In genomic region chr5:159749146-159749545, GRCh38 we compare ENCODE assay signal across 15 cellular contexts.
A peak's percentile ranks its signal among the peaks of the same experiment; 100 is the strongest.
DNase-seq lines count a peak whose midpoint lies in the region; ATAC-seq and TF ChIP-seq lines count a peak whose summit lies in the region.
"Had no signal": no experiment of that assay in that cellular context is flagged by ENCODE, and none has a peak within 500 bp of the region (broad histone marks: within the 10 kb centered on the region; RNA-seq: fewer than 3 reads in every experiment).

No MANE protein-coding gene starts in this region.

- POLR2A ChIA-PET in PC-3 (lab: Charles Lee; ENCODE audit: unreplicated experiment), result no interaction called here

- H3K9ac ChIP-seq in PC-3 (ENCODE audit: low read length), result no peak overlapping the region

- no peaks in the 10 kb centered on the region for H3K27me3 ChIP-seq in PC-3 (ENCODE audit: low read length)
- H3K27me3 ChIP-seq in thoracic aorta (replicated peaks; ENCODE audit: insufficient read depth), result no peaks in the 10 kb centered on the region

- no TSS peak for BruUV-seq in PC-3 (replicated peaks; lab: Mats Ljungman, UMichigan)

- DNase-seq in NCI-H82 (lab: John Stamatoyannopoulos, UW), result peak; percentile 45
- no peak for DNase-seq in NCI-H82 treated with DMSO at 0.1 percent for 48 hours (lab: John Stamatoyannopoulos, UW; ENCODE audit: unreplicated experiment)
- DNase-seq in PC-3, result peak; percentile 81
- DNase-seq in epithelial cell of esophagus (ENCODE audit: low read depth), result peak; percentile 29
- no peak for DNase-seq in thoracic aorta (ENCODE audit: low spot score)
- no peak for DNase-seq in activated CD4-positive, CD25-positive, alpha-beta regulatory T cell (lab: John Stamatoyannopoulos, UW)
- DNase-seq: CD4-positive, alpha-beta memory T cell; DMS79 treated with DMSO at 0.1 percent for 48 hours; NCI-H1048; NCI-H146; NCI-H2081 treated with DMSO at 0.1 percent for 48 hours; NCI-H524 treated with DMSO at 0.1 percent for 48 hours had no signal

- peaks cover 8% of the 10 kb centered on the region; the same call in 1 of the 2 replicates for H3K36me3 ChIP-seq in PC-3 (ENCODE audit: low read depth, low read length)
- H3K36me3 ChIP-seq in thoracic aorta, result no peaks in the 10 kb centered on the region

- no peak overlapping the region for H2AFZ ChIP-seq in PC-3 (ENCODE audit: low read length)

- H3K4me1 ChIP-seq in PC-3 (ENCODE audit: insufficient read depth, low read length), result peaks cover 41% of the 10 kb centered on the region
- peaks cover 17 to 40% of the 10 kb centered on the region in 2 donors for H3K4me1 ChIP-seq in thoracic aorta (ENCODE audit: control insufficient read depth in 1 of 2, low read depth in 2 of 2)

- intact Hi-C loops in PC-3 (cut with micrococcal nuclease), result loop anchor here (1.0 kb wide), 1 partner anchor 13 kb away; no protein-coding TSS in a partner anchor

- TF ChIP-seq CTCF in PC-3 (conservative IDR thresholded peaks at IDR 0.05; ENCODE audit: low read depth, low read length) (no peak), epithelial cell of esophagus (IDR thresholded peaks at IDR 0.05; ENCODE audit: insufficient read depth, low read depth, low read length, missing control alignments) (no peak), thoracic aorta (IDR thresholded peaks at IDR 0.05) (no peak)

- H3K4me3 ChIP-seq in PC-3 (ENCODE audit: low read length), result no peak overlapping the region
- H3K4me3 ChIP-seq in epithelial cell of esophagus (ENCODE audit: low read length), result no peak overlapping the region
- no peak overlapping the region for H3K4me3 ChIP-seq in thoracic aorta

- H4K20me1 ChIP-seq in PC-3 (ENCODE audit: low read length), result no peaks in the 10 kb centered on the region

- CTCF ChIA-PET in PC-3 (lab: Charles Lee), result interaction anchor here (0.6 kb wide), 1 partner anchor 168 kb away, joined by 3 read pairs; no protein-coding TSS in a partner anchor

- H3F3A ChIP-seq in PC-3 (ENCODE audit: low read length, unreplicated experiment), result no peaks in the 10 kb centered on the region

- peak overlapping the region; percentile 24 for H3K4me2 ChIP-seq in PC-3 (ENCODE audit: low read length)

- peak; percentile 64 for ATAC-seq in PC-3
- no peak for ATAC-seq in thoracic aorta (ENCODE audit: insufficient number of reproducible peaks, low FRiP score, low read depth)
- ATAC-seq in GM21717 (IDR thresholded peaks at IDR 0.05; ENCODE audit: unreplicated experiment), result no peak
- ATAC-seq in HG03571 (IDR thresholded peaks at IDR 0.05; ENCODE audit: unreplicated experiment), result no peak

- no peaks in the 10 kb centered on the region for H3K79me2 ChIP-seq in PC-3 (ENCODE audit: low read length)

- H3K27ac ChIP-seq in PC-3 (ENCODE audit: low read length) (peak overlapping the region; percentile 66), thoracic aorta (peak overlapping the region; percentile 42 to 52)
- H3K27ac ChIP-seq: 22Rv1 had no signal

- H3K9me3 ChIP-seq in PC-3 (ENCODE audit: low read length) (peaks cover 9% of the 10 kb centered on the region; the same call in 1 of the 2 replicates), thoracic aorta (no peaks in the 10 kb centered on the region)

- H3K9me2 ChIP-seq in PC-3 (replicated peaks; ENCODE audit: low read length), result no peaks in the 10 kb centered on the region

Comparison
In these comparisons a context has a peak if more than half of its experiments do, and no peak if none do; other contexts are left out.
1. DNase-seq: peak in NCI-H82 (single experiment), PC-3 (single experiment) and epithelial cell of esophagus (single experiment); none in NCI-H82 treated with DMSO at 0.1 percent for 48 hours (single experiment), thoracic aorta (single experiment) and activated CD4-positive, CD25-positive, alpha-beta regulatory T cell (0 of 4).